ENCODE assay signal across 8 cellular contexts in the genomic region with DNA sequence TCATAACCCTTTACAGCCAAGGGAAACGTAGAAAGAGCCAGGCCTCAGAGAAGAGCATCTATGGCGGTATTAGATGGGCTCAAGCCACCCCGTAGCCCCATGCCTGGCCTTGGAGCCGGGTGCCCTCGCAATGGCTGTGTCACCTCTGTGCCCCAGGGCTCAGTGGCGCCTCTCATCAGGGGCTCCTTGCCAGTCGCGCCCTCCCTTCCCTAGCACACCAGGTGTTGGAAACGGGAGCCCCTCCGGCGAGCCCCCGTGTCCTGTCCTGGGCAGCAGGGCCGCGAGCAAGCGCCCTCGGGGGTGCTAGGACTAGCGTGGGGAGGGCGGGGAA. TPM values are rescaled to one million over a fixed set of nuclear protein-coding genes. Genes with fewer than 3 reads are reported as not detected.
DNase-seq lines count a peak whose midpoint lies in the region; ATAC-seq, FAIRE-seq and TF ChIP-seq lines count a peak whose summit lies in the region.

No MANE protein-coding gene starts in this region.

- peak overlapping the region; percentile 92 for H3K4me3 Mint-ChIP-seq in activated naive CD8-positive, alpha-beta T cell treated with anti-CD3 and anti-CD28 coated beads for 36 hours

- H3K27me3 ChIP-seq in stomach smooth muscle (ENCODE audit: control insufficient read depth in 1 of 2, insufficient read depth in 2 of 2, low read length in 2 of 2): no peaks in the 10 kb centered on the region

- H3K9me3 ChIP-seq in stomach smooth muscle (ENCODE audit: control insufficient read depth in 2 of 2, low read length in 2 of 2): peaks cover 33 to 36% of the 10 kb centered on the region in 2 donors

- H3K27ac ChIP-seq in stomach smooth muscle (ENCODE audit: low read length): peak overlapping the region; percentile 77

- H3K4me1 Mint-ChIP-seq in activated naive CD8-positive, alpha-beta T cell treated with anti-CD3 and anti-CD28 coated beads for 36 hours: peaks cover 13% of the 10 kb centered on the region

- H3K36me3 Mint-ChIP-seq in activated naive CD8-positive, alpha-beta T cell treated with anti-CD3 and anti-CD28 coated beads for 36 hours: peaks cover 51% of the 10 kb centered on the region

- no peak for TF ChIP-seq POLR2A in H54 (IDR thresholded peaks at IDR 0.05; ENCODE audit: low read depth, low read length)
- TF ChIP-seq POLR2A in GM18505 (IDR thresholded peaks at IDR 0.05; ENCODE audit: borderline replicate concordance, extremely low read depth, insufficient read depth, insufficient read length): no peak

- peak overlapping the region; percentile 95 for H3K27ac Mint-ChIP-seq in activated naive CD8-positive, alpha-beta T cell treated with anti-CD3 and anti-CD28 coated beads for 36 hours

- peaks cover 12% of the 10 kb centered on the region for H3K4me1 ChIP-seq in stomach smooth muscle (ENCODE audit: control insufficient read depth, insufficient read depth, low read length)

- ATAC-seq in GM18505 (IDR thresholded peaks at IDR 0.05; ENCODE audit: unreplicated experiment): no peak

- H3K9me3 Mint-ChIP-seq in activated naive CD8-positive, alpha-beta T cell treated with anti-CD3 and anti-CD28 coated beads for 36 hours: peaks cover 53% of the 10 kb centered on the region

- FAIRE-seq in H54 (lab: Jason Lieb, UNC): no peak

- H3K27me3 Mint-ChIP-seq in activated naive CD8-positive, alpha-beta T cell treated with anti-CD3 and anti-CD28 coated beads for 36 hours: no peaks in the 10 kb centered on the region

- DNase-seq in activated T-cell treated with anti-CD3 and anti-CD28 coated beads for 1 hour (ENCODE audit: low read depth) (peak; percentile 1), iris pigment epithelial cell (ENCODE audit: low read depth) (peak; percentile 15), H54 (ENCODE audit: insufficient read length, low spot score) (no peak), germinal center (ENCODE audit: low spot score) (no peak)
- DNase-seq in activated T-cell treated with anti-CD3 and anti-CD28 coated beads, Interleukin-2, amount 50 U/mL, for 1 hour: no peak
- DNase-seq in activated naive CD8-positive, alpha-beta T cell treated with anti-CD3 and anti-CD28 coated beads for 36 hours: no peak

- peak overlapping the region; percentile 84 to 87 for H3K9ac ChIP-seq in stomach smooth muscle (ENCODE audit: low read length in 2 of 2)

- H3K4me3 ChIP-seq in stomach smooth muscle (ENCODE audit: low read length in 2 of 2): peak overlapping the region; percentile 80 to 94

- peaks cover 18 to 22% of the 10 kb centered on the region in 2 donors for H3K36me3 ChIP-seq in stomach smooth muscle (ENCODE audit: control insufficient read depth in 2 of 2, insufficient read depth in 2 of 2, low read length in 2 of 2)

RNA-seq across cellular contexts. Expression of a gene that starts 0.5 kb away (rescaled TPM):
- 10 to 100 TPM; 12.9 to 13.8 TPM for total RNA-seq in activated naive CD8-positive, alpha-beta T cell treated with anti-CD3 and anti-CD28 coated beads for 36 hours

RNA-seq across cellular contexts. Expression of a gene that starts 11.9 kb away (rescaled TPM):
- total RNA-seq in activated naive CD8-positive, alpha-beta T cell treated with anti-CD3 and anti-CD28 coated beads for 36 hours: 1 to 10 TPM; 5.4 to 6.5 TPM

RNA-seq across cellular contexts. Expression of a gene that starts 27.3 kb away (rescaled TPM):
- total RNA-seq in activated naive CD8-positive, alpha-beta T cell treated with anti-CD3 and anti-CD28 coated beads for 36 hours: not detected

RNA-seq across cellular contexts. Expression of a gene that starts 30.7 kb away (rescaled TPM):
- 10 to 100 TPM; 11.9 to 12.9 TPM for total RNA-seq in activated naive CD8-positive, alpha-beta T cell treated with anti-CD3 and anti-CD28 coated beads for 36 hours

RNA-seq across cellular contexts. Expression of a gene that starts 55.6 kb away (rescaled TPM):
- total RNA-seq in activated naive CD8-positive, alpha-beta T cell treated with anti-CD3 and anti-CD28 coated beads for 36 hours: 1 to 10 TPM; 6.9 to 7.0 TPM

Comparison
In these comparisons a context has a peak if more than half of its experiments do, and no peak if none do; other contexts are left out.
1. DNase-seq: peak in activated T-cell treated with anti-CD3 and anti-CD28 coated beads for 1 hour (single experiment) and iris pigment epithelial cell (single experiment); none in activated T-cell treated with anti-CD3 and anti-CD28 coated beads, Interleukin-2, amount 50 U/mL, for 1 hour (single experiment), activated naive CD8-positive, alpha-beta T cell treated with anti-CD3 and anti-CD28 coated beads for 36 hours (single experiment), H54 (single experiment) and germinal center (single experiment).